In genomic region chr12:125593269-125593668, GRCh38 we compare ENCODE assay signal across 27 cellular contexts.
"Had no signal": no experiment of that assay in that cellular context is flagged by ENCODE, and none has a peak within 500 bp of the region (broad histone marks: within the 10 kb centered on the region; RNA-seq: fewer than 3 reads in every experiment).

No MANE protein-coding gene starts in this region.

- ATAC-seq: stimulated activated effector memory CD8-positive, alpha-beta T cell treated with anti-CD3 and anti-CD28 coated beads, Interleukin-12 subunit alpha, Interleukin-12 subunit beta, amount 100 ng/mL, for 72 hours; stimulated activated memory B cell treated with anti-CD40 and anti-IgM and Interleukin-4, amounts not matched to agents 10 μg/mL and 1 μg/mL and 100 μg/mL, for 72 hours; stimulated activated naive B cell treated with anti-CD40 and anti-IgM and Interleukin-4, amounts not matched to agents 10 μg/mL and 1 μg/mL and 100 μg/mL, for 72 hours; stimulated activated naive CD8-positive, alpha-beta T cell treated with anti-CD3 and anti-CD28 coated beads, Interleukin-15, amount 100 ng/mL, for 72 hours; stimulated activated naive CD8-positive, alpha-beta T cell treated with anti-CD3 and anti-CD28 coated beads, Interleukin-15, Interleukin-2, amounts not matched to agents 100 U/mL and 50 U/mL, for 24 hours; upper lobe of right lung had no signal

- H3K9me3 ChIP-seq: testis, thoracic aorta, thyroid gland, transverse colon, upper lobe of right lung, uterus, vagina had no signal

- H3K4me3 ChIP-seq: stomach, suprapubic skin, testis, thoracic aorta, thyroid gland, tibial artery, tibial nerve, transverse colon, upper lobe of left lung, upper lobe of right lung, uterus, vagina had no signal

- FAIRE-seq: urothelium cell line had no signal

- DNase-seq: stimulated activated CD4-positive, alpha-beta T cell treated with anti-CD3 and anti-CD28 coated beads, Interleukin-2, amount 100 ng/mL, for 48 hours; stimulated activated CD4-positive, alpha-beta T cell treated with anti-CD3 and anti-CD28 coated beads, Interleukin-4, amount 100 ng/mL, for 1 hour; stimulated activated CD4-positive, alpha-beta T cell treated with anti-CD3 and anti-CD28 coated beads, Interleukin-4, amount 100 ng/mL, for 24 hours; stimulated activated CD4-positive, alpha-beta T cell treated with anti-CD3 and anti-CD28 coated beads, Interleukin-4, amount 100 ng/mL, for 4 hours; stimulated activated CD8-positive, alpha-beta memory T cell treated with anti-CD3 and anti-CD28 coated beads, Interleukin-4, amount 100 ng/mL, for 48 hours; stimulated activated naive B cell treated with anti-CD40 and anti-IgM and Interleukin-4, amounts not matched to agents 10 μg/mL and 1 μg/mL and 100 μg/mL, for 72 hours; stimulated activated naive CD4-positive, alpha-beta T cell; stimulated activated naive CD4-positive, alpha-beta T cell treated with Interleukin-2 at 50 U/mL for 16 hours; stimulated activated naive CD8-positive, alpha-beta T cell treated with anti-CD3 and anti-CD28 coated beads, Interleukin-15, amount 100 ng/mL, for 72 hours; stimulated activated naive CD8-positive, alpha-beta T cell treated with anti-CD3 and anti-CD28 coated beads, Interleukin-15, Interleukin-2, amounts not matched to agents 100 U/mL and 50 U/mL, for 24 hours; stomach; substantia nigra; testis; thyroid gland; tibial artery; transverse colon; trophoblast cell; upper lobe of left lung; upper lobe of right lung; uterus had no signal

- H3K4me1 ChIP-seq: stomach, suprapubic skin, testis, thyroid gland, tibial artery, tibial nerve, transverse colon, upper lobe of left lung, upper lobe of right lung, uterus, vagina had no signal

- H3K36me3 ChIP-seq: stomach, suprapubic skin, thoracic aorta, thyroid gland, tibial artery, tibial nerve, transverse colon, upper lobe of left lung, upper lobe of right lung, uterus, vagina had no signal

- H3K27me3 ChIP-seq: stomach, suprapubic skin, testis, thyroid gland, tibial artery, tibial nerve, transverse colon, upper lobe of left lung, upper lobe of right lung, uterus, vagina had no signal

- H3K27ac ChIP-seq: stomach, suprapubic skin, testis, thoracic aorta, thyroid gland, tibial artery, tibial nerve, transverse colon, upper lobe of left lung, upper lobe of right lung, uterus, vagina had no signal
